In genomic region chr18:21194871-21195771, GRCh38 we compare ENCODE assay signal across 8 cellular contexts. TPM values are rescaled to one million over a fixed set of nuclear protein-coding genes. Genes with fewer than 3 reads are reported as not detected.
A peak's percentile ranks its signal among the peaks of the same experiment; 100 is the strongest.
DNase-seq lines count a peak whose midpoint lies in the region; ATAC-seq and TF ChIP-seq lines count a peak whose summit lies in the region.

No MANE protein-coding gene starts in this region.

- intact Hi-C loops in activated naive CD4-positive, alpha-beta T cell treated with anti-CD3 and anti-CD28 coated beads for 36 hours (cut with micrococcal nuclease) = loop anchor here (1.0 to 10.0 kb wide), 5 partner anchors 249 to 761 kb away; partner anchors contain the start of genes MIB1 and SNRPD1
- intact Hi-C loops in gastrocnemius medialis (cut with DNase I; ENCODE audit: low total_unique reads) = loop anchor here (1.0 to 10.0 kb wide), 4 partner anchors 249 to 762 kb away; partner anchors contain the start of gene SNRPD1

- H3K4me1 ChIP-seq in gastrocnemius medialis = no peaks in the 10 kb centered on the region

- H3K9me3 ChIP-seq in gastrocnemius medialis = no peaks in the 10 kb centered on the region

- DNase-seq in activated naive CD4-positive, alpha-beta T cell treated with anti-CD3 and anti-CD28 coated beads for 36 hours = no peak
- DNase-seq in M059J (ENCODE audit: low read depth) (peak; percentile 58), SKM-1 (lab: John Stamatoyannopoulos, UW; ENCODE audit: unreplicated experiment) (peak; percentile 63), foreskin melanocyte (peak; percentile 31), gastrocnemius medialis (no peak)

- ATAC-seq in gastrocnemius medialis (peak; percentile 33 to 74), HG03135 (IDR thresholded peaks at IDR 0.05; ENCODE audit: unreplicated experiment) (no peak), GM19324 (IDR thresholded peaks at IDR 0.05; ENCODE audit: low FRiP score, unreplicated experiment) (no peak)

- H3K4me1 Mint-ChIP-seq in activated naive CD4-positive, alpha-beta T cell treated with anti-CD3 and anti-CD28 coated beads, Interleukin-2, amount 50 U/mL, for 24 hours = no peaks in the 10 kb centered on the region
- no peaks in the 10 kb centered on the region for H3K4me1 Mint-ChIP-seq in activated naive CD4-positive, alpha-beta T cell treated with anti-CD3 and anti-CD28 coated beads for 36 hours (ENCODE audit: low read depth)

- TF ChIP-seq POLR2A in gastrocnemius medialis (IDR thresholded peaks at IDR 0.05) = no peak

- CTCF ChIA-PET in activated naive CD4-positive, alpha-beta T cell treated with anti-CD3 and anti-CD28 coated beads for 36 hours (lab: Charles Lee) = interaction anchor here (0.7 to 2.0 kb wide), 22 partner anchors 8 to 761 kb away, joined by 3 to 8 read pairs (median 4); partner anchors contain the start of gene ESCO1

- H3K36me3 Mint-ChIP-seq in activated naive CD4-positive, alpha-beta T cell treated with anti-CD3 and anti-CD28 coated beads, Interleukin-2, amount 50 U/mL, for 24 hours = no peaks in the 10 kb centered on the region
- H3K36me3 Mint-ChIP-seq in activated naive CD4-positive, alpha-beta T cell treated with anti-CD3 and anti-CD28 coated beads for 36 hours (ENCODE audit: low read depth) = no peaks in the 10 kb centered on the region

- peak overlapping the region; percentile 43 for H3K27ac Mint-ChIP-seq in activated naive CD4-positive, alpha-beta T cell treated with anti-CD3 and anti-CD28 coated beads, Interleukin-2, amount 50 U/mL, for 24 hours
- no peak overlapping the region for H3K27ac Mint-ChIP-seq in activated naive CD4-positive, alpha-beta T cell treated with anti-CD3 and anti-CD28 coated beads for 36 hours

- H3K4me3 Mint-ChIP-seq in activated naive CD4-positive, alpha-beta T cell treated with anti-CD3 and anti-CD28 coated beads, Interleukin-2, amount 50 U/mL, for 24 hours = no peak overlapping the region
- H3K4me3 Mint-ChIP-seq in activated naive CD4-positive, alpha-beta T cell treated with anti-CD3 and anti-CD28 coated beads for 36 hours = no peak overlapping the region

- in situ Hi-C loops in gastrocnemius medialis (cut with MboI; ENCODE audit: low sequenced_read_pairs in 4 of 4) = loop anchor here (5.0 to 25.0 kb wide), 5 partner anchors 240 to 767 kb away; no protein-coding TSS in a partner anchor

- no peaks in the 10 kb centered on the region for H3K9me3 Mint-ChIP-seq in activated naive CD4-positive, alpha-beta T cell treated with anti-CD3 and anti-CD28 coated beads, Interleukin-2, amount 50 U/mL, for 24 hours
- H3K9me3 Mint-ChIP-seq in activated naive CD4-positive, alpha-beta T cell treated with anti-CD3 and anti-CD28 coated beads for 36 hours = no peaks in the 10 kb centered on the region

- H3K27ac ChIP-seq in gastrocnemius medialis = no peak overlapping the region

- H3K4me3 ChIP-seq in gastrocnemius medialis = no peak overlapping the region

- peak; percentile 46 to 77 (median 68) for TF ChIP-seq CTCF in gastrocnemius medialis (IDR thresholded peaks at IDR 0.05 in 4 of 5, conservative IDR thresholded peaks at IDR 0.05 in 1 of 5)

- peaks cover 15% of the 10 kb centered on the region for H3K27me3 Mint-ChIP-seq in activated naive CD4-positive, alpha-beta T cell treated with anti-CD3 and anti-CD28 coated beads, Interleukin-2, amount 50 U/mL, for 24 hours
- H3K27me3 Mint-ChIP-seq in activated naive CD4-positive, alpha-beta T cell treated with anti-CD3 and anti-CD28 coated beads for 36 hours (ENCODE audit: low read depth) = peaks cover 22% of the 10 kb centered on the region

- no peaks in the 10 kb centered on the region for H3K36me3 ChIP-seq in gastrocnemius medialis

- H3K27me3 ChIP-seq in gastrocnemius medialis = no peaks in the 10 kb centered on the region

RNA-seq across cellular contexts. Expression of gene GREB1L, which starts 46.9 kb away (rescaled TPM):
- total RNA-seq in activated naive CD4-positive, alpha-beta T cell treated with anti-CD3 and anti-CD28 coated beads for 36 hours = not detected
- total RNA-seq in M059J (2014; rRNA removed; shearing (Covaris generic)) = 3.9 and 8.9 TPM in 2 replicates
- 10 to 100 TPM in 1 of 4 donors, 1 to 10 TPM in 3; 4.4 to 14.4 (median 7.4) TPM for total RNA-seq in gastrocnemius medialis

Comparison
In these comparisons a context has a peak if more than half of its experiments do, and no peak if none do; other contexts are left out.
1. DNase-seq: peak in M059J (single experiment), SKM-1 (single experiment) and foreskin melanocyte (single experiment); none in activated naive CD4-positive, alpha-beta T cell treated with anti-CD3 and anti-CD28 coated beads for 36 hours (single experiment) and gastrocnemius medialis (0 of 2).
2. ATAC-seq: peak in gastrocnemius medialis (2 of 2); none in HG03135 (single experiment) and GM19324 (single experiment).